25 cellular contexts compared by ENCODE assay signal in the genomic region with DNA sequence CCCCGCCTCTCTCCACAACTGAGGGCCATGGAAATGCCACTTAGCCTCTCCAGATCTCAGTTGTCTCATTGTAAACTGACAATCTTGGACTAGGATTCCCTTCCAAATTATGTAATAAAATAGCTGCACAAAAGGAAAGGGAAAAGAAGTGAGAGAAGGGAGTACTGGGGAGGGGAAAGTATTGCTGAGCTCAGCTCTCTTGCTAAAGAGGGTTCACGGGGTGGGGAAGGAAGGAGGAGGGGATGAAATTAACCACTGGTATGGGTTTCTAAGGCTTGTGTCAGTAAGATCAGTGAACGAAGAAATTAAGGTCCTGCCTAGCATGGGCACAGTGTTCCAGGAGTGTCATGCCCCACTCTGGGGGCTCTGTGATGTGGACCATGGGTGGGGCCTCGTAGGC.
"Had no signal": no experiment of that assay in that cellular context is flagged by ENCODE, and none has a peak within 500 bp of the region (broad histone marks: within the 10 kb centered on the region; RNA-seq: fewer than 3 reads in every experiment).

No MANE protein-coding gene starts in this region.

- DNase-seq: activated CD4-positive, alpha-beta T cell treated with anti-CD3 and anti-CD28 coated beads, Interleukin-2, amount 10 ng/mL, durations not matched to agents 7 days and 5 days; activated CD8-positive, alpha-beta memory T cell treated with anti-CD3 and anti-CD28 coated beads, Interleukin-2, amount 10 ng/mL, durations not matched to agents 7 days and 5 days; activated CD8-positive, alpha-beta T cell treated with anti-CD3 and anti-CD28 coated beads for 36 hours; activated effector memory CD4-positive, alpha-beta T cell treated with anti-CD3 and anti-CD28 coated beads, Interleukin-2, amount 50 U/mL, for 16 hours; activated naive CD4-positive, alpha-beta T cell treated with anti-CD3 and anti-CD28 coated beads, Interleukin-2, amount 10 ng/mL, durations not matched to agents 7 days and 5 days; activated T-cell treated with anti-CD3 and anti-CD28 coated beads for 4 hours; brain microvascular endothelial cell; central memory CD4-positive, alpha-beta T cell; endodermal cell; esophagus squamous epithelium; lower lobe of right lung; naive thymus-derived CD8-positive, alpha-beta T cell; ovary; stimulated activated CD4-positive, alpha-beta T cell treated with anti-CD3 and anti-CD28 coated beads, Interleukin-12 subunit alpha, Interleukin-12 subunit beta, amount 100 ng/mL, for 4 hours; stimulated activated CD4-positive, alpha-beta T cell treated with anti-CD3 and anti-CD28 coated beads, Interleukin-4, amount 100 ng/mL, for 4 hours; stimulated activated naive CD8-positive, alpha-beta T cell treated with anti-CD3 and anti-CD28 coated beads, Interleukin-15, Interleukin-2, amounts not matched to agents 100 U/mL and 50 U/mL, for 24 hours; SW 1271; T-helper 2 cell had no signal

- H3K9me3 ChIP-seq: esophagus squamous epithelium, gastroesophageal sphincter, lower lobe of right lung, neutrophil, ovary, prostate gland, thyroid gland had no signal

- H3K36me3 Mint-ChIP-seq: activated CD8-positive, alpha-beta memory T cell treated with anti-CD3 and anti-CD28 coated beads, Interleukin-2, amount 10 ng/mL, durations not matched to agents 7 days and 5 days; activated naive CD4-positive, alpha-beta T cell treated with anti-CD3 and anti-CD28 coated beads, Interleukin-2, amount 10 ng/mL, durations not matched to agents 7 days and 5 days; naive thymus-derived CD8-positive, alpha-beta T cell had no signal

- FAIRE-seq: colon, islet of Langerhans had no signal

- H3K4me3 Mint-ChIP-seq: activated CD4-positive, alpha-beta T cell treated with anti-CD3 and anti-CD28 coated beads, Interleukin-2, amount 10 ng/mL, durations not matched to agents 7 days and 5 days; activated CD8-positive, alpha-beta memory T cell treated with anti-CD3 and anti-CD28 coated beads, Interleukin-2, amount 10 ng/mL, durations not matched to agents 7 days and 5 days; activated CD8-positive, alpha-beta T cell treated with anti-CD3 and anti-CD28 coated beads for 36 hours; activated naive CD4-positive, alpha-beta T cell treated with anti-CD3 and anti-CD28 coated beads, Interleukin-2, amount 10 ng/mL, durations not matched to agents 7 days and 5 days; endodermal cell; naive thymus-derived CD8-positive, alpha-beta T cell had no signal

- H3K4me3 ChIP-seq: esophagus squamous epithelium, gastroesophageal sphincter, lower lobe of right lung, ovary, prostate gland, thyroid gland had no signal

- H3K27me3 Mint-ChIP-seq: activated naive CD4-positive, alpha-beta T cell treated with anti-CD3 and anti-CD28 coated beads, Interleukin-2, amount 10 ng/mL, durations not matched to agents 7 days and 5 days had no signal

- H3K36me3 ChIP-seq: brain microvascular endothelial cell, esophagus squamous epithelium, gastroesophageal sphincter, lower lobe of right lung, neutrophil, ovary, prostate gland, thyroid gland had no signal

- H3K27ac ChIP-seq: brain microvascular endothelial cell, esophagus squamous epithelium, gastroesophageal sphincter, lower lobe of right lung, neutrophil had no signal

- H3K9me3 Mint-ChIP-seq: activated CD4-positive, alpha-beta T cell treated with anti-CD3 and anti-CD28 coated beads, Interleukin-2, amount 10 ng/mL, durations not matched to agents 7 days and 5 days; activated CD8-positive, alpha-beta T cell treated with anti-CD3 and anti-CD28 coated beads for 36 hours; activated naive CD4-positive, alpha-beta T cell treated with anti-CD3 and anti-CD28 coated beads, Interleukin-2, amount 10 ng/mL, durations not matched to agents 7 days and 5 days; endodermal cell; naive thymus-derived CD8-positive, alpha-beta T cell had no signal

- H3K4me1 ChIP-seq: esophagus squamous epithelium, gastroesophageal sphincter, lower lobe of right lung, prostate gland had no signal

- H3K27me3 ChIP-seq: brain microvascular endothelial cell, esophagus squamous epithelium, ovary, thyroid gland had no signal

- H3K4me1 Mint-ChIP-seq: activated CD4-positive, alpha-beta T cell treated with anti-CD3 and anti-CD28 coated beads, Interleukin-2, amount 10 ng/mL, durations not matched to agents 7 days and 5 days; activated CD8-positive, alpha-beta memory T cell treated with anti-CD3 and anti-CD28 coated beads, Interleukin-2, amount 10 ng/mL, durations not matched to agents 7 days and 5 days; activated naive CD4-positive, alpha-beta T cell treated with anti-CD3 and anti-CD28 coated beads, Interleukin-2, amount 10 ng/mL, durations not matched to agents 7 days and 5 days; naive thymus-derived CD8-positive, alpha-beta T cell had no signal

- H3K27ac Mint-ChIP-seq: activated CD4-positive, alpha-beta T cell treated with anti-CD3 and anti-CD28 coated beads, Interleukin-2, amount 10 ng/mL, durations not matched to agents 7 days and 5 days; activated CD8-positive, alpha-beta memory T cell treated with anti-CD3 and anti-CD28 coated beads, Interleukin-2, amount 10 ng/mL, durations not matched to agents 7 days and 5 days; activated CD8-positive, alpha-beta T cell treated with anti-CD3 and anti-CD28 coated beads for 36 hours; activated naive CD4-positive, alpha-beta T cell treated with anti-CD3 and anti-CD28 coated beads, Interleukin-2, amount 10 ng/mL, durations not matched to agents 7 days and 5 days; endodermal cell; naive thymus-derived CD8-positive, alpha-beta T cell had no signal

- ATAC-seq: activated CD4-positive, CD25-positive, alpha-beta regulatory T cell treated with anti-CD3 and anti-CD28 coated beads, Interleukin-2, amount 50 U/mL, for 24 hours; activated CD8-positive, alpha-beta memory T cell treated with anti-CD3 and anti-CD28 coated beads, Interleukin-2, amount 10 ng/mL, durations not matched to agents 7 days and 5 days; activated CD8-positive, alpha-beta T cell treated with anti-CD3 and anti-CD28 coated beads for 36 hours; gastroesophageal sphincter; lower lobe of right lung; naive thymus-derived CD8-positive, alpha-beta T cell; stimulated activated naive CD8-positive, alpha-beta T cell treated with anti-CD3 and anti-CD28 coated beads, Interleukin-15, Interleukin-2, amounts not matched to agents 100 U/mL and 50 U/mL, for 24 hours had no signal
